Comparison of ENCODE assay signal across 9 cellular contexts in genomic region chr2:43075054-43075593, GRCh38.
DNase-seq lines count a peak whose midpoint lies in the region; ATAC-seq, FAIRE-seq and TF ChIP-seq lines count a peak whose summit lies in the region.
"Had no signal": no experiment of that assay in that cellular context is flagged by ENCODE, and none has a peak within 500 bp of the region (broad histone marks: within the 10 kb centered on the region; RNA-seq: fewer than 3 reads in every experiment).

No MANE protein-coding gene starts in this region.

- peak in 1 of 2 experiments; percentile 36; a peak in 1 of 4 replicates for TF ChIP-seq EP300 in HepG2 (IDR thresholded peaks at IDR 0.05; ENCODE audit: low read depth in 2 of 2, low read length in 2 of 2)
- TF ChIP-seq EP300 in HepG2 (CRISPR knock-in tag; IDR thresholded peaks at IDR 0.05; ENCODE audit: borderline replicate concordance): no peak
- no peak for TF ChIP-seq EP300 in transverse colon (IDR thresholded peaks at IDR 0.05; ENCODE audit: low read depth)

- ATAC-seq in HepG2 (peak; percentile 7; the same call in 1 of the 3 replicates), HG02973 (IDR thresholded peaks at IDR 0.05; ENCODE audit: unreplicated experiment) (no peak), GM21786 (IDR thresholded peaks at IDR 0.05; ENCODE audit: unreplicated experiment) (no peak), GM21576 (IDR thresholded peaks at IDR 0.05; ENCODE audit: unreplicated experiment) (no peak)

- H3K4me2 ChIP-seq in HepG2 (ENCODE audit: low read depth, low read length): no peak overlapping the region

- no TSS peak for BruUV-seq in HepG2 (replicated peaks; lab: Mats Ljungman, UMichigan)

- H3K4me1 ChIP-seq in HepG2 (ENCODE audit: insufficient read depth, low read length) (peaks cover 60% of the 10 kb centered on the region), transverse colon (peaks cover 12 to 41% (median 22%) of the 10 kb centered on the region in 4 donors)

- no peak overlapping the region for H2AFZ ChIP-seq in HepG2 (ENCODE audit: low read length)

- TF ChIP-seq POLR2A in HepG2 (IDR thresholded peaks at IDR 0.05; ENCODE audit: insufficient read depth in 1 of 2, low read depth in 2 of 2, low read length in 2 of 2) (no peak), transverse colon (IDR thresholded peaks at IDR 0.05) (peak; percentile 8)

- no peaks in the 10 kb centered on the region for H3K36me3 ChIP-seq in bronchial epithelial cell (ENCODE audit: control insufficient read depth, insufficient read depth, low read length)
- no peaks in the 10 kb centered on the region for H3K36me3 ChIP-seq in HepG2 (replicated peaks in 1 of 2; ENCODE audit: control insufficient read depth in 1 of 2, insufficient read depth in 2 of 2, low read length in 2 of 2)
- no peaks in the 10 kb centered on the region for H3K36me3 ChIP-seq in transverse colon

- DNase-seq in LHCN-M2 (ENCODE audit: low read depth): peak; percentile 98
- DNase-seq in bronchial epithelial cell (ENCODE audit: low read depth): peak; percentile 100
- peak; percentile 76 for DNase-seq in HepG2 (ENCODE audit: low spot score)
- DNase-seq in transverse colon: peak; percentile 55
- DNase-seq in GM19238 (ENCODE audit: insufficient read length, low spot score): no peak
- DNase-seq: activated naive CD8-positive, alpha-beta T cell treated with anti-CD3 and anti-CD28 coated beads, Interleukin-2, amount 10 ng/mL, durations not matched to agents 7 days and 5 days had no signal

- no peaks in the 10 kb centered on the region for H3K27me3 ChIP-seq in bronchial epithelial cell (ENCODE audit: control insufficient read depth, insufficient read depth, low read length)
- H3K27me3 ChIP-seq in HepG2 (ENCODE audit: control insufficient read depth in 1 of 2, insufficient read depth in 2 of 2, low read length in 2 of 2): no peaks in the 10 kb centered on the region
- H3K27me3 ChIP-seq in transverse colon: no peaks in the 10 kb centered on the region

- POLR2A ChIA-PET in HepG2 (lab: Yijun Ruan, JAX): no interaction called here

- H3K27ac ChIP-seq in HepG2 (ENCODE audit: extremely low read length, insufficient read depth, low read length): no peak overlapping the region
- H3K27ac ChIP-seq in transverse colon: peak overlapping the region; percentile 68 to 83 (median 75)

- WGBS in HepG2 (ENCODE audit: low lambda C conversion rate): 67% methylated on average over 4 of the region's 4 CpGs
- WGBS in transverse colon (ENCODE audit: low coverage in 1 of 2), 2 donors: 30 to 51% methylated on average over 3 to 4 of the region's 4 CpGs

- no peak for FAIRE-seq in bronchial epithelial cell (lab: Jason Lieb, UNC)
- FAIRE-seq in HepG2 (lab: Jason Lieb, UNC): peak; percentile 59

- H4K20me1 ChIP-seq in HepG2 (ENCODE audit: insufficient read depth, low read length): no peaks in the 10 kb centered on the region

- H3K9me3 ChIP-seq in HepG2 (ENCODE audit: low read length): no peaks in the 10 kb centered on the region
- H3K9me3 ChIP-seq in transverse colon: no peaks in the 10 kb centered on the region

- TF ChIP-seq CTCF in bronchial epithelial cell (IDR thresholded peaks at IDR 0.05; ENCODE audit: insufficient read depth, low read length, severe bottlenecking) (no peak), HepG2 (CRISPR knock-in tag; IDR thresholded peaks at IDR 0.05) (no peak), transverse colon (IDR thresholded peaks at IDR 0.05) (no peak)

- H3K79me2 ChIP-seq in HepG2 (ENCODE audit: insufficient read depth, low read length): no peaks in the 10 kb centered on the region

- H3K4me3 ChIP-seq in bronchial epithelial cell (ENCODE audit: low read depth, low read length): no peak overlapping the region
- no peak overlapping the region for H3K4me3 ChIP-seq in HepG2 (replicated peaks in 1 of 3; ENCODE audit: insufficient read depth in 1 of 3, low read depth in 2 of 3, low read length in 3 of 3)
- H3K4me3 ChIP-seq in transverse colon: no peak overlapping the region

- no peak for TF ChIP-seq RAD21 in HepG2 (CRISPR knock-in tag; IDR thresholded peaks at IDR 0.05)

- in situ Hi-C loops in HepG2 (cut with HindIII; ENCODE audit: extremely low pct_ligation_motif_present, low pct_unique_long_range_greater_than_20kb) (no loop called here), transverse colon (cut with MboI; ENCODE audit: low pct_ligation_motif_present in 1 of 4, low pct_unique_long_range_greater_than_20kb in 1 of 4, low sequenced_read_pairs in 3 of 4) (no loop called here)

- no peak overlapping the region for H3K9ac ChIP-seq in HepG2 (ENCODE audit: insufficient read depth, low read depth, low read length)

- intact Hi-C loops in HepG2 (cut with micrococcal nuclease; ENCODE audit: unreplicated experiment) (loop anchor here (2.0 kb wide), 1 partner anchor 14 kb away; no protein-coding TSS in a partner anchor), transverse colon (cut with DNase I; ENCODE audit: low total_unique reads) (no loop called here)

- CTCF ChIA-PET in HepG2 (lab: Yijun Ruan, JAX; ENCODE audit: low intra/inter-chr PET ratio, low total read pairs): no interaction called here

TF ChIP-seq in HepG2, 621 proteins besides CTCF, POLR2A, EP300 and RAD21 (continues in another document):
- TF ChIP-seq YEATS2 (CRISPR knock-in tag; IDR thresholded peaks at IDR 0.05; ENCODE audit: borderline replicate concordance) (peak; percentile 34; the same call in 1 of the 2 replicates), MYPOP (CRISPR knock-in tag; IDR thresholded peaks at IDR 0.05) (no peak), TBX3 (IDR thresholded peaks at IDR 0.05; ENCODE audit: borderline replicate concordance) (peak; percentile 92), KMT2A (CRISPR knock-in tag; IDR thresholded peaks at IDR 0.05) (no peak), ZFP82 (CRISPR knock-in tag; IDR thresholded peaks at IDR 0.05; ENCODE audit: borderline replicate concordance) (no peak), RAD51 (IDR thresholded peaks at IDR 0.05; ENCODE audit: borderline replicate concordance) (no peak), HNRNPH1 (optimal IDR thresholded peaks at IDR 0.05; ENCODE audit: low read depth, low read length) (no peak), HIVEP1 (CRISPR knock-in tag; IDR thresholded peaks at IDR 0.05) (no peak), SALL1 (CRISPR knock-in tag; IDR thresholded peaks at IDR 0.05) (peak; percentile 27; the same call in 1 of the 2 replicates), CBFB (CRISPR knock-in tag; IDR thresholded peaks at IDR 0.05) (no peak), PITX1 (CRISPR knock-in tag; IDR thresholded peaks at IDR 0.05) (no peak), RBFOX2 (IDR thresholded peaks at IDR 0.05; ENCODE audit: low read depth, low read length) (no peak), ZNF24 (IDR thresholded peaks at IDR 0.05) (peak; percentile 95), NONO (IDR thresholded peaks at IDR 0.05) (no peak), NONO (CRISPR knock-in tag; conservative IDR thresholded peaks at IDR 0.05) (no peak), MED1 (CRISPR knock-in tag; IDR thresholded peaks at IDR 0.05) (0 out of 2 replicates have a peak, but pooled peaks have one; percentile 12), HHEX (CRISPR knock-in tag; IDR thresholded peaks at IDR 0.05) (peak; percentile 74), ZNF337 (CRISPR knock-in tag; IDR thresholded peaks at IDR 0.05; ENCODE audit: borderline replicate concordance, low read depth) (no peak), ZNF501 (CRISPR knock-in tag; IDR thresholded peaks at IDR 0.05) (no peak), MXD1 (CRISPR knock-in tag; IDR thresholded peaks at IDR 0.05) (no peak), PAXIP1 (CRISPR knock-in tag; conservative IDR thresholded peaks at IDR 0.05) (peak; percentile 41; the same call in 1 of the 2 replicates), ZNF766 (CRISPR knock-in tag; IDR thresholded peaks at IDR 0.05; ENCODE audit: borderline replicate concordance) (no peak)
